In the genomic region with DNA sequence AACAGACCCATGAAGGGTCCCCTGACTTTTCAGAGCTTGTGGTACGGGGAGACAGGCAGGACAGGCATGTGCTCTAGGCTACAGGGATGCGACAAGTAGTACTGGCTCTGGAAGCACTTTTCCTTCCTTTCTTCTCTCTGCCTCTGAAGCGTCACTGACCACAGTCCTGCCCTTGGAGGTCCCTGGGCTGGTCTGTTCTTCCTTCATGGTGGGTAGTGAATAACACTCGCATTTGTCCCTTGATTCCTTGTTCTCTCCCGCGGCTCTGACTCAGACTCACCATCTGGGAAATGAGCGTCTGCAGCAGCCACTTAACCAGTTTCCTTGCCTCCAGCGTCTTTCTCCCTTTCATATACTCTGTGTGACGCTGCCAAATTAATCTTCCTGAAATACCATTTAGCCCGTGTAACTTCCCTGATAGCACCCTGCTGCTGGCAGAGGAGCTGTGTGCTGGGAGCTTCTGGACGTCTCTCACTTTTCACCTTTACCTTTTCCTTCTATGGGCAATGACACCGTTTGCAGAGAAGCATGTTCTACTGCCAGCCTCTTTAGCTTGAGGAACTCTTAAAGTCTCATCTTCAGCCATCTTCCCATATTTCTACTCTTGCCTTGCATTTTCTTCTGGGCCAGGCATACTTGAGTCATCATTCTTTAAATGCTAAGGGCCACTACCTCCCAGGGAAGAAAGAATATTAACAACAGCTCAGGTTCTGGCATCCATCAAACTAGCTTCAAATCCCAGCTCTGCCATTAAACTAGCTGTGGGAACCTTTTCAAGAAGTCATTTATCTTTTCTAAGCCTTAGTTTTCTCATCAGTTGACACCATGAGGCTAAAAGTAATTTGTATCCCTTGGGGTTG, we compare ENCODE assay signal across 12 cellular contexts. TPM values are rescaled to one million over a fixed set of nuclear protein-coding genes. Genes with fewer than 3 reads are reported as not detected.
DNase-seq lines count a peak whose midpoint lies in the region; ATAC-seq, FAIRE-seq and TF ChIP-seq lines count a peak whose summit lies in the region.
"Had no signal": no experiment of that assay in that cellular context is flagged by ENCODE, and none has a peak within 500 bp of the region (broad histone marks: within the 10 kb centered on the region; RNA-seq: fewer than 3 reads in every experiment).

No MANE protein-coding gene starts in this region.

- no peak overlapping the region for H2BK120ac ChIP-seq in H1 (replicated peaks; ENCODE audit: low read depth, low read length)

- no peak overlapping the region for H3K23ac ChIP-seq in H1 (ENCODE audit: insufficient read length)

- TF ChIP-seq POLR2A in H1 (IDR thresholded peaks at IDR 0.05; ENCODE audit: control extremely low read depth in 1 of 2, low read depth in 2 of 2, low read length in 2 of 2) (no peak), right lobe of liver (IDR thresholded peaks at IDR 0.05) (no peak)

- no peak overlapping the region for H3K27ac ChIP-seq in H1 (ENCODE audit: low read depth, low read length)
- H3K27ac ChIP-seq in right lobe of liver, result peak overlapping the region; percentile 60 to 84 (median 67)
- H3K27ac ChIP-seq: C4-2B had no signal

- no peak overlapping the region for H4K91ac ChIP-seq in H1 (replicated peaks; ENCODE audit: insufficient read length, low read length)

- no peak overlapping the region for H2AFZ ChIP-seq in H1 (ENCODE audit: low read length)

- TF ChIP-seq CTCF in H1 (IDR thresholded peaks at IDR 0.05; ENCODE audit: control extremely low read depth in 1 of 3, insufficient read depth in 1 of 3, low read depth in 1 of 3, low read length in 3 of 3) (no peak), right lobe of liver (IDR thresholded peaks at IDR 0.05) (no peak)

- H3K27me3 ChIP-seq in H1 (replicated peaks in 1 of 4; ENCODE audit: control insufficient read depth in 3 of 4, extremely low read depth in 1 of 4, insufficient read depth in 3 of 4, low read length in 3 of 4) (no peaks in the 10 kb centered on the region), right lobe of liver (no peaks in the 10 kb centered on the region)
- H3K27me3 ChIP-seq: tibial nerve had no signal

- H3K79me1 ChIP-seq in H1 (ENCODE audit: low read depth, low read length), result no peaks in the 10 kb centered on the region

- no peaks in the 10 kb centered on the region for H3K4me1 ChIP-seq in H1 (replicated peaks in 1 of 4; ENCODE audit: control insufficient read depth in 3 of 4, insufficient read depth in 4 of 4, low read length in 3 of 4)
- H3K4me1 ChIP-seq in right lobe of liver, result peaks cover 0 to 51% (median 17%) of the 10 kb centered on the region in 4 donors
- H3K4me1 ChIP-seq: tibial nerve had no signal

- no peak overlapping the region for H3K4me2 ChIP-seq in H1 (ENCODE audit: insufficient read depth in 1 of 2, low read depth in 2 of 2, low read length in 2 of 2)

- WGBS in H1 (ENCODE audit: extremely low coverage in 1 of 2, insufficient coverage in 1 of 2, insufficient read length in 1 of 2, insufficient replicate concordance in 2 of 2, low coverage in 1 of 2, low lambda C conversion rate in 2 of 2, missing lambda C conversion rate in 1 of 2), 2 experiments, result 84% methylated on average over 11 of the region's 12 CpGs; no CpG with 5 or more reads in 1 of the 2 experiments
- 38% methylated on average over 6 of the region's 12 CpGs for WGBS in right lobe of liver (ENCODE audit: insufficient coverage, low coverage, low lambda C conversion rate, missing lambda C conversion rate)

- TF ChIP-seq RAD21 in H1 (IDR thresholded peaks at IDR 0.05 in 1 of 2, conservative IDR thresholded peaks at IDR 0.05 in 1 of 2; ENCODE audit: low read depth in 2 of 2, low read length in 2 of 2), result no peak

- H2BK15ac ChIP-seq in H1 (ENCODE audit: low read length), result no peak overlapping the region

- FAIRE-seq in H1 (lab: Jason Lieb, UNC), result no peak

- POLR2A ChIA-PET in H1 (lab: Charles Lee; ENCODE audit: partially characterized antibody), result no interaction called here

- H3K18ac ChIP-seq in H1 (ENCODE audit: extremely low read depth, low read length), result no peak overlapping the region

- no peak for TF ChIP-seq EP300 in H1 (IDR thresholded peaks at IDR 0.05; ENCODE audit: borderline replicate concordance in 1 of 2, low read depth in 2 of 2, low read length in 2 of 2)

- DNase-seq in Right ventricle myocardium inferior (ENCODE audit: missing footprints) (no peak), cardiac septum (ENCODE audit: low spot score) (no peak), H1 (ENCODE audit: low read depth in 1 of 2, low spot score in 2 of 2) (no peak), right lobe of liver (no peak), HCEC 1CT (no peak), CD1c-positive myeloid dendritic cell (ENCODE audit: extremely low spot score) (no peak)
- DNase-seq: activated naive CD4-positive, alpha-beta T cell; NCI-H1694 treated with DMSO at 0.1 percent for 48 hours had no signal

- H3K4me3 ChIP-seq in H1 (ENCODE audit: extremely low read depth in 1 of 4, insufficient read depth in 2 of 4, low read depth in 3 of 4, low read length in 4 of 4), result no peak overlapping the region
- no peak overlapping the region for H3K4me3 ChIP-seq in right lobe of liver
- H3K4me3 ChIP-seq: tibial nerve had no signal

- H3K79me2 ChIP-seq in H1 (ENCODE audit: control insufficient read depth in 1 of 2, insufficient read depth in 2 of 2, low read length in 2 of 2), result no peaks in the 10 kb centered on the region

- no peak overlapping the region for H3K56ac ChIP-seq in H1 (replicated peaks; ENCODE audit: insufficient read length, low read depth, low read length)

- H3K9me3 ChIP-seq in H1 (ENCODE audit: insufficient read depth in 2 of 2, low read depth in 1 of 2, low read length in 1 of 2) (no peaks in the 10 kb centered on the region), right lobe of liver (no peaks in the 10 kb centered on the region)
- H3K9me3 ChIP-seq: tibial nerve had no signal

- H3K36me3 ChIP-seq in H1 (ENCODE audit: control insufficient read depth in 2 of 4, insufficient read depth in 4 of 4, low read length in 3 of 4), result no peaks in the 10 kb centered on the region
- no peaks in the 10 kb centered on the region for H3K36me3 ChIP-seq in right lobe of liver

- H4K20me1 ChIP-seq in H1 (replicated peaks in 1 of 2; ENCODE audit: control insufficient read depth in 1 of 2, insufficient read depth in 2 of 2, low read length in 2 of 2), result no peaks in the 10 kb centered on the region

- intact Hi-C loops in Right ventricle myocardium inferior (cut with DNase I), result no loop called here
- intact Hi-C loops in cardiac septum (cut with DNase I), result no loop called here
- intact Hi-C loops in right lobe of liver (cut with DNase I), result no loop called here

- no peak overlapping the region for H2BK20ac ChIP-seq in H1 (ENCODE audit: low read length)

- H2BK5ac ChIP-seq in H1 (ENCODE audit: low read depth, low read length), result no peak overlapping the region

- H4K5ac ChIP-seq in H1 (ENCODE audit: insufficient read length, low read depth, low read length), result no peak overlapping the region

- peak overlapping the region; percentile 65; the same call in 1 of the 2 replicates for H4K8ac ChIP-seq in H1 (ENCODE audit: extremely low read depth, insufficient read depth, low read length)

- no peaks in the 10 kb centered on the region for H3K23me2 ChIP-seq in H1 (ENCODE audit: low read depth, low read length)

- H2BK12ac ChIP-seq in H1 (ENCODE audit: low read depth, low read length), result no peak overlapping the region

- peak; percentile 77 for ATAC-seq in Right ventricle myocardium inferior
- no peak for ATAC-seq in right lobe of liver
- no peak for ATAC-seq in GM21717 (IDR thresholded peaks at IDR 0.05; ENCODE audit: unreplicated experiment)
- no peak for ATAC-seq in HG03095 (IDR thresholded peaks at IDR 0.05; ENCODE audit: unreplicated experiment)

- H2AK5ac ChIP-seq in H1 (ENCODE audit: low read depth, low read length), result no peak overlapping the region

- no peak overlapping the region for H3K9ac ChIP-seq in H1 (replicated peaks in 1 of 4; ENCODE audit: extremely low read depth in 1 of 4, low read depth in 3 of 4, low read length in 3 of 4)

- H3K4ac ChIP-seq in H1 (replicated peaks; ENCODE audit: insufficient read length, low read depth, low read length), result no peak overlapping the region

- CTCF ChIA-PET in H1 (lab: Charles Lee; ENCODE audit: partially characterized antibody), result interaction anchor here (0.5 to 2.0 kb wide), 2 partner anchors 62 to 203 kb away, joined by 3 to 5 read pairs; no protein-coding TSS in a partner anchor

- H3K14ac ChIP-seq in H1 (ENCODE audit: insufficient read length), result no peak overlapping the region

TF ChIP-seq in H1, 55 proteins besides CTCF, POLR2A, EP300 and RAD21:
- TF ChIP-seq NRF1 (IDR thresholded peaks at IDR 0.05; ENCODE audit: low read depth, low read length) (no peak), SP2 (IDR thresholded peaks at IDR 0.05; ENCODE audit: low read length) (no peak), CTBP2 (IDR thresholded peaks at IDR 0.05; ENCODE audit: borderline replicate concordance, insufficient read depth, insufficient read length, low read length) (no peak), TBP (IDR thresholded peaks at IDR 0.05; ENCODE audit: low read depth, low read length) (no peak)
- TF ChIP-seq, protein P1, sequence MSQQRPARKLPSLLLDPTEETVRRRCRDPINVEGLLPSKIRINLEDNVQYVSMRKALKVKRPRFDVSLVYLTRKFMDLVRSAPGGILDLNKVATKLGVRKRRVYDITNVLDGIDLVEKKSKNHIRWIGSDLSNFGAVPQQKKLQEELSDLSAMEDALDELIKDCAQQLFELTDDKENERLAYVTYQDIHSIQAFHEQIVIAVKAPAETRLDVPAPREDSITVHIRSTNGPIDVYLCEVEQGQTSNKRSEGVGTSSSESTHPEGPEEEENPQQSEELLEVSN (IDR thresholded peaks at IDR 0.05), result no peak

RNA-seq across cellular contexts. Expression of a gene that starts 33.6 kb away (rescaled TPM):
- total RNA-seq in Right ventricle myocardium inferior (8.0 TPM), cardiac septum (4.8 TPM), right lobe of liver (100 to 1,000 TPM in 1 of 6 experiments, 10 to 100 TPM in 5; 47.9 to 189 (median 54.2) TPM)
- total RNA-seq in H1 (2021; fragmentation: NEBNext Ultra II Directional; extraction: Animal tissue kit (Norgen Biotek cat#: 25700)), result 12.3 and 12.9 TPM in 2 replicates
- polyA plus RNA-seq in H1 (2011; rRNA removed), result 6.9 and 14.2 TPM in 2 replicates
- polyA plus RNA-seq in H1 (2011; cell fraction: cytosol; rRNA removed), result 12.0 TPM
- polyA plus RNA-seq in H1 (2011; cell fraction: nucleus; rRNA removed), result 2.6 TPM
- polyA plus RNA-seq in H1 (2012, experiment 1 of 2), result 10.3 to 17.0 TPM (median 11.2 TPM) in 4 replicates
- polyA plus RNA-seq in H1 (2012, experiment 2 of 2), result 7.0 TPM
- polyA plus RNA-seq in H1 (2013, experiment 1 of 2), result 15.7 TPM
- 15.6 TPM for polyA plus RNA-seq in H1 (2013, experiment 2 of 2)
- 9.6 and 10.0 TPM in 2 replicates for polyA minus RNA-seq in H1 (2011; rRNA and poly(A)+ RNA removed)
- polyA minus RNA-seq in H1 (2011; cell fraction: cytosol; rRNA and poly(A)+ RNA removed), result 4.4 TPM
- 4.7 TPM for polyA minus RNA-seq in H1 (2011; cell fraction: nucleus; rRNA and poly(A)+ RNA removed)
